In the genomic region with DNA sequence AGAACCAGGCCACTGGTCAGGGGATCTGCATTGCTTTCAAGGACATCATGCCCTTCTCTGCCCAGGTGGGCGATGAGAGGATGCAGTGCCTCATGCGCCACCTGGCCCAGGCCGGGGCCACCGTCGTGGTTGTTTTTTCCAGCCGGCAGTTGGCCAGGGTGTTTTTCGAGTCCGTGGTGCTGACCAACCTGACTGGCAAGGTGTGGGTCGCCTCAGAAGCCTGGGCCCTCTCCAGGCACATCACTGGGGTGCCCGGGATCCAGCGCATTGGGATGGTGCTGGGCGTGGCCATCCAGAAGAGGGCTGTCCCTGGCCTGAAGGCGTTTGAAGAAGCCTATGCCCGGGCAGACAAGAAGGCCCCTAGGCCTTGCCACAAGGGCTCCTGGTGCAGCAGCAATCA, we compare ENCODE assay signal across 27 cellular contexts. TPM values are rescaled to one million over a fixed set of nuclear protein-coding genes. Genes with fewer than 3 reads are reported as not detected.
A peak's percentile ranks its signal among the peaks of the same experiment; 100 is the strongest.
DNase-seq lines count a peak whose midpoint lies in the region; ATAC-seq lines count a peak whose summit lies in the region.
"Had no signal": no experiment of that assay in that cellular context is flagged by ENCODE, and none has a peak within 500 bp of the region (broad histone marks: within the 10 kb centered on the region; RNA-seq: fewer than 3 reads in every experiment).

No MANE protein-coding gene starts in this region.

- H2BK15ac ChIP-seq in neuronal stem cell (ENCODE audit: low read length) = peak overlapping the region; percentile 9

- peak overlapping the region; percentile 40 for H2AK5ac ChIP-seq in neuronal stem cell (ENCODE audit: low read depth, low read length)

- peaks cover 4% of the 10 kb centered on the region for H3K79me1 ChIP-seq in neuronal stem cell (ENCODE audit: low read depth, low read length)

- DNase-seq in 8988T (peak; percentile 14), H7 (peak; percentile 43), neuronal stem cell (ENCODE audit: low spot score) (no peak), OCI-M2 (lab: John Stamatoyannopoulos, UW; ENCODE audit: unreplicated experiment) (no peak)
- DNase-seq in stimulated activated CD4-positive, alpha-beta T cell treated with anti-CD3 and anti-CD28 coated beads, Interleukin-4, amount 100 ng/mL, for 24 hours = no peak
- DNase-seq: AML-193; C1 segment of cervical spinal cord; CD4-positive, alpha-beta memory T cell; CD4-positive, CD25-positive, alpha-beta regulatory T cell; CD8-positive, alpha-beta memory T cell; COR-L47; DMS 273 treated with DMSO at 0.1 percent for 48 hours; DMS153; DMS53; DMS79; DND-41; EL; GDM1 had no signal

- no peak overlapping the region for H3K18ac ChIP-seq in neuronal stem cell (ENCODE audit: low read length)

- peaks cover 6% of the 10 kb centered on the region; the same call in 1 of the 2 replicates for H3K27me3 ChIP-seq in H7 (ENCODE audit: control insufficient read depth, insufficient read depth, low read length)
- H3K27me3 ChIP-seq in neuronal stem cell (ENCODE audit: control insufficient read depth in 3 of 3, insufficient read depth in 3 of 3, low read depth in 1 of 3, low read length in 3 of 3) = peaks cover 0 to 18% (median 0%) of the 10 kb centered on the region in 3 experiments
- H3K27me3 ChIP-seq: BLaER1 had no signal

- no peak for ATAC-seq in GM18520 (IDR thresholded peaks at IDR 0.05; ENCODE audit: unreplicated experiment)
- ATAC-seq: A549, GM12878 had no signal

- no CpG with 5 or more reads among the region's 14 CpGs for WGBS in neuronal stem cell (ENCODE audit: extremely low coverage in 2 of 2, insufficient read length in 2 of 2, insufficient replicate concordance in 1 of 2), 2 donors

- no peak overlapping the region for H3K4ac ChIP-seq in neuronal stem cell (ENCODE audit: low read length)

- no peak overlapping the region for H3K4me2 ChIP-seq in neuronal stem cell (ENCODE audit: insufficient read depth, low read length, poor library complexity, severe bottlenecking)
- H3K4me2 ChIP-seq: A549, BLaER1 had no signal

- no peak overlapping the region for H2BK12ac ChIP-seq in neuronal stem cell (ENCODE audit: low read length)

- H3K23ac ChIP-seq in neuronal stem cell (ENCODE audit: low read depth, low read length, poor library complexity) = peak overlapping the region; percentile 69

- H2BK5ac ChIP-seq in neuronal stem cell (ENCODE audit: low read length) = peak overlapping the region; percentile 35

- H4K91ac ChIP-seq in neuronal stem cell (ENCODE audit: low read depth, low read length, poor library complexity) = no peak overlapping the region

- H2BK120ac ChIP-seq in neuronal stem cell (ENCODE audit: low read depth, low read length) = no peak overlapping the region

- H3K4me1 ChIP-seq in neuronal stem cell (ENCODE audit: control insufficient read depth in 2 of 2, insufficient read depth in 1 of 2, low read depth in 1 of 2, low read length in 2 of 2) = peaks cover 7 to 18% of the 10 kb centered on the region in 2 donors

- H3K4me3 ChIP-seq in H7 (ENCODE audit: insufficient read depth, low read depth, low read length) (no peak overlapping the region), neuronal stem cell (ENCODE audit: low read length in 2 of 2) (no peak overlapping the region)
- H3K4me3 ChIP-seq: A549, BLaER1, GM12878 had no signal

- no peak overlapping the region for H4K8ac ChIP-seq in neuronal stem cell (ENCODE audit: low read depth, low read length)

- peaks cover 0 to 4% of the 10 kb centered on the region in 2 donors for H3K9me3 ChIP-seq in neuronal stem cell (replicated peaks in 1 of 2; ENCODE audit: control insufficient read depth in 2 of 2, insufficient read depth in 1 of 2, low read depth in 1 of 2, low read length in 2 of 2)
- H3K9me3 ChIP-seq: A549 had no signal

- H3K36me3 ChIP-seq in H7 (replicated peaks; ENCODE audit: control insufficient read depth, insufficient read depth, low read length) (no peaks in the 10 kb centered on the region), neuronal stem cell (replicated peaks in 1 of 2; ENCODE audit: control insufficient read depth in 2 of 2, insufficient read depth in 2 of 2, low read length in 2 of 2) (no peaks in the 10 kb centered on the region)
- H3K36me3 ChIP-seq: BLaER1 had no signal

- peak overlapping the region; percentile 66 for H3K14ac ChIP-seq in neuronal stem cell (ENCODE audit: low read length)

- no peak overlapping the region for H3K27ac ChIP-seq in neuronal stem cell (replicated peaks; ENCODE audit: low read length)
- H3K27ac ChIP-seq: A549, BLaER1 had no signal

- H2AFZ ChIP-seq in neuronal stem cell (ENCODE audit: low read length) = no peak overlapping the region

- no peak overlapping the region for H3K9ac ChIP-seq in neuronal stem cell (ENCODE audit: low read depth, low read length, poor library complexity)
- H3K9ac ChIP-seq: BLaER1 had no signal

RNA-seq across cellular contexts. Expression of gene ZBTB48, which starts 5.0 kb away (rescaled TPM):
- 40.3 and 40.4 TPM in 2 replicates for total RNA-seq in H7 (2014; rRNA removed; shearing (Covaris generic))
- polyA plus RNA-seq in neuronal stem cell (2013, experiment 1 of 2) = 18.4 TPM
- 16.7 TPM for polyA plus RNA-seq in neuronal stem cell (2013, experiment 2 of 2)

RNA-seq across cellular contexts. Expression of gene TAS1R1, which starts 19.7 kb away (rescaled TPM):
- total RNA-seq in H7 (2014; rRNA removed; shearing (Covaris generic)) = 0.10 and 0.15 TPM in 2 replicates
- not detected for polyA plus RNA-seq in neuronal stem cell (2013, experiment 1 of 2)
- polyA plus RNA-seq in neuronal stem cell (2013, experiment 2 of 2) = not detected
- total RNA-seq: A172; B cell; CD4-positive, alpha-beta memory T cell; CD4-positive, CD25-positive, alpha-beta regulatory T cell; CD8-positive, alpha-beta memory T cell; Daoy; G401; GM12878 had no signal
- polyA plus RNA-seq: A549; CD14-positive monocyte; CD4-positive, alpha-beta memory T cell; CD8-positive, alpha-beta memory T cell had no signal

RNA-seq across cellular contexts. Expression of gene NOL9, which starts 20.5 kb away (rescaled TPM):
- 32.7 and 37.2 TPM in 2 replicates for total RNA-seq in H7 (2014; rRNA removed; shearing (Covaris generic))
- 8.4 TPM for polyA plus RNA-seq in neuronal stem cell (2013, experiment 1 of 2)
- 7.8 TPM for polyA plus RNA-seq in neuronal stem cell (2013, experiment 2 of 2)

RNA-seq across cellular contexts. Expression of gene KLHL21, which starts 27.9 kb away (rescaled TPM):
- total RNA-seq in H7 (2014; rRNA removed; shearing (Covaris generic)) = 35.0 and 41.1 TPM in 2 replicates
- polyA plus RNA-seq in neuronal stem cell (2013, experiment 1 of 2) = 4.7 TPM
- 4.8 TPM for polyA plus RNA-seq in neuronal stem cell (2013, experiment 2 of 2)

RNA-seq across cellular contexts. Expression of gene PHF13, which starts 38.7 kb away (rescaled TPM):
- 36.6 and 44.5 TPM in 2 replicates for total RNA-seq in H7 (2014; rRNA removed; shearing (Covaris generic))
- 25.0 TPM for polyA plus RNA-seq in neuronal stem cell (2013, experiment 1 of 2)
- polyA plus RNA-seq in neuronal stem cell (2013, experiment 2 of 2) = 25.4 TPM

Comparison
In these comparisons a context has a peak if more than half of its experiments do, and no peak if none do; other contexts are left out.
1. DNase-seq: peak in 8988T (single experiment) and H7 (single experiment); none in neuronal stem cell (single experiment), OCI-M2 (single experiment) and stimulated activated CD4-positive, alpha-beta T cell treated with anti-CD3 and anti-CD28 coated beads, Interleukin-4, amount 100 ng/mL, for 24 hours (single experiment).